8 cellular contexts compared by ENCODE assay signal in genomic region chr18:37393945-37394609, GRCh38.
DNase-seq lines count a peak whose midpoint lies in the region; TF ChIP-seq lines count a peak whose summit lies in the region.

No MANE protein-coding gene starts in this region.

- TF ChIP-seq CTCF in VCaP (conservative IDR thresholded peaks at IDR 0.05) (peak; percentile 29; the same call in 1 of the 2 replicates), neural crest cell (conservative IDR thresholded peaks at IDR 0.05) (no peak)

- no peaks in the 10 kb centered on the region for H3K9me3 Mint-ChIP-seq in neural crest cell

- H3K9me3 ChIP-seq in MG63: no peaks in the 10 kb centered on the region; the same call in 1 of the 2 replicates

- H3K4me1 Mint-ChIP-seq in neural crest cell: peaks cover 24% of the 10 kb centered on the region

- no peaks in the 10 kb centered on the region for H3K36me3 ChIP-seq in MG63

- H3K27me3 Mint-ChIP-seq in neural crest cell (ENCODE audit: low read depth): peaks cover 13% of the 10 kb centered on the region

- H3K27ac Mint-ChIP-seq in neural crest cell (ENCODE audit: unreplicated experiment): peak overlapping the region; percentile 35

- peak overlapping the region; percentile 31 for H3K27ac ChIP-seq in VCaP

- DNase-seq in DMS79 treated with DMSO at 0.1 percent for 48 hours (lab: John Stamatoyannopoulos, UW) (peak; percentile 69), MG63 (peak; percentile 98), glomerular visceral epithelial cell (ENCODE audit: extremely low spot score) (peak; percentile 95), neural crest cell (ENCODE audit: low read depth, low spot score) (peak; percentile 82), SKM-1 (lab: John Stamatoyannopoulos, UW; ENCODE audit: unreplicated experiment) (no peak), GM19240 (ENCODE audit: insufficient read length, low spot score) (no peak)
- DNase-seq in activated CD4-positive, alpha-beta T cell treated with anti-CD3 and anti-CD28 coated beads, Interleukin-2, amount 50 U/mL, for 4 hours: no peak

- no peaks in the 10 kb centered on the region for H3K27me3 ChIP-seq in MG63

- peak overlapping the region; percentile 33 for H3K4me3 ChIP-seq in MG63

- H3K4me3 Mint-ChIP-seq in neural crest cell: peak overlapping the region; percentile 76

- H3K36me3 Mint-ChIP-seq in neural crest cell (ENCODE audit: low read depth): no peaks in the 10 kb centered on the region

Comparison
In these comparisons a context has a peak if more than half of its experiments do, and no peak if none do; other contexts are left out.
1. DNase-seq: peak in DMS79 treated with DMSO at 0.1 percent for 48 hours (single experiment), MG63 (single experiment), glomerular visceral epithelial cell (single experiment) and neural crest cell (single experiment); none in SKM-1 (single experiment), activated CD4-positive, alpha-beta T cell treated with anti-CD3 and anti-CD28 coated beads, Interleukin-2, amount 50 U/mL, for 4 hours (0 of 2) and GM19240 (single experiment).